ENCODE assay signal across 1 cellular context in the genomic region with DNA sequence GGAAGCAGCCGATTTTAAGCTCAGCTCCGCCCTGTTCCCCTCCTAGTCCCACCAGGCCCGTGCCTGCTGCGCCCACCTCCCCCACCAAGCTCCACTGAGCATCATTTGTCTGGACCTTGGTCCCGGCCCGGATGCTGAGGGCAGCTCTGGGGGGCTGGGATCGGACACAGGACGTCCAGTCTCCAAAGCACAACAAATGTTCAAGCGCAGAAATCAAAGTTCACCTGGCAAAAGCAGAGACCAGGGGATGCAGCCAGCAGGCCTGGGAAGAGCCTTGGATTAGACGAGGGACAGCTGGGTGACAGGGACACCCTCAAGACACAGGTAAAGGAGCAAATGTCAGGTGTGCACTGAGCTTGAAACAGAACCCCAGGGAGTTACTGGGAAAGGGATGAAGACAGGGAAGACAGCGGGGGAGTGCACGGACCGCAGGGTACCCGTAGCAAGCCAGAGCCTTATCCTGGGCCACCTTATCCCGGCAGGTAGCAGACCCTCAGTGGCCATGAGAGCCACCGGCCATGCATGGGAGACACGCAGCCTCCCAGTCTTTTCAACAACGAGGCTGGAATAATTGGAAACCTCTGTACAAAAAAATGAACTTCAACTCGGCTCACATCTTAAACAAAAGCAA.
TF ChIP-seq lines count a peak whose summit lies in the region.

No MANE protein-coding gene starts in this region.

TF ChIP-seq in HepG2, 621 proteins besides CTCF, POLR2A, EP300 and RAD21 (continued from another document):
- TF ChIP-seq, protein P1, sequence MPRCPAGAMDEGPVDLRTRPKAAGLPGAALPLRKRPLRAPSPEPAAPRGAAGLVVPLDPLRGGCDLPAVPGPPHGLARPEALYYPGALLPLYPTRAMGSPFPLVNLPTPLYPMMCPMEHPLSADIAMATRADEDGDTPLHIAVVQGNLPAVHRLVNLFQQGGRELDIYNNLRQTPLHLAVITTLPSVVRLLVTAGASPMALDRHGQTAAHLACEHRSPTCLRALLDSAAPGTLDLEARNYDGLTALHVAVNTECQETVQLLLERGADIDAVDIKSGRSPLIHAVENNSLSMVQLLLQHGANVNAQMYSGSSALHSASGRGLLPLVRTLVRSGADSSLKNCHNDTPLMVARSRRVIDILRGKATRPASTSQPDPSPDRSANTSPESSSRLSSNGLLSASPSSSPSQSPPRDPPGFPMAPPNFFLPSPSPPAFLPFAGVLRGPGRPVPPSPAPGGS (CRISPR knock-in tag; IDR thresholded peaks at IDR 0.05) = peak; percentile 67
- TF ChIP-seq GABPB1 (CRISPR knock-in tag; IDR thresholded peaks at IDR 0.05) = peak; percentile 61
- no peak for TF ChIP-seq MAZ (IDR thresholded peaks at IDR 0.05; ENCODE audit: borderline replicate concordance, low read depth, low read length)
- TF ChIP-seq MAZ (CRISPR knock-in tag; IDR thresholded peaks at IDR 0.05; ENCODE audit: low read depth) = peak; percentile 69; the same call in 1 of the 2 replicates
- TF ChIP-seq IKZF1 (IDR thresholded peaks at IDR 0.05) = no peak
- TF ChIP-seq, protein P2, sequence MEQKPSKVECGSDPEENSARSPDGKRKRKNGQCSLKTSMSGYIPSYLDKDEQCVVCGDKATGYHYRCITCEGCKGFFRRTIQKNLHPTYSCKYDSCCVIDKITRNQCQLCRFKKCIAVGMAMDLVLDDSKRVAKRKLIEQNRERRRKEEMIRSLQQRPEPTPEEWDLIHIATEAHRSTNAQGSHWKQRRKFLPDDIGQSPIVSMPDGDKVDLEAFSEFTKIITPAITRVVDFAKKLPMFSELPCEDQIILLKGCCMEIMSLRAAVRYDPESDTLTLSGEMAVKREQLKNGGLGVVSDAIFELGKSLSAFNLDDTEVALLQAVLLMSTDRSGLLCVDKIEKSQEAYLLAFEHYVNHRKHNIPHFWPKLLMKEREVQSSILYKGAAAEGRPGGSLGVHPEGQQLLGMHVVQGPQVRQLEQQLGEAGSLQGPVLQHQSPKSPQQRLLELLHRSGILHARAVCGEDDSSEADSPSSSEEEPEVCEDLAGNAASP (CRISPR knock-in tag; IDR thresholded peaks at IDR 0.05; ENCODE audit: borderline replicate concordance) = peak; percentile 71; the same call in 1 of the 2 replicates
- TF ChIP-seq, protein P3, sequence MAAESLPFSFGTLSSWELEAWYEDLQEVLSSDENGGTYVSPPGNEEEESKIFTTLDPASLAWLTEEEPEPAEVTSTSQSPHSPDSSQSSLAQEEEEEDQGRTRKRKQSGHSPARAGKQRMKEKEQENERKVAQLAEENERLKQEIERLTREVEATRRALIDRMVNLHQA (CRISPR knock-in tag; IDR thresholded peaks at IDR 0.05) = no peak
- no peak for TF ChIP-seq SOX6 (IDR thresholded peaks at IDR 0.05)
- peak; percentile 79 for TF ChIP-seq SOX6 (CRISPR knock-in tag; IDR thresholded peaks at IDR 0.05)
- TF ChIP-seq MAFF (IDR thresholded peaks at IDR 0.05; ENCODE audit: low read depth, low read length) = no peak
- TF ChIP-seq, protein P4, sequence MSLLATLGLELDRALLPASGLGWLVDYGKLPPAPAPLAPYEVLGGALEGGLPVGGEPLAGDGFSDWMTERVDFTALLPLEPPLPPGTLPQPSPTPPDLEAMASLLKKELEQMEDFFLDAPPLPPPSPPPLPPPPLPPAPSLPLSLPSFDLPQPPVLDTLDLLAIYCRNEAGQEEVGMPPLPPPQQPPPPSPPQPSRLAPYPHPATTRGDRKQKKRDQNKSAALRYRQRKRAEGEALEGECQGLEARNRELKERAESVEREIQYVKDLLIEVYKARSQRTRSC (CRISPR knock-in tag; IDR thresholded peaks at IDR 0.05; ENCODE audit: low read depth) = no peak
- TF ChIP-seq, protein P5, sequence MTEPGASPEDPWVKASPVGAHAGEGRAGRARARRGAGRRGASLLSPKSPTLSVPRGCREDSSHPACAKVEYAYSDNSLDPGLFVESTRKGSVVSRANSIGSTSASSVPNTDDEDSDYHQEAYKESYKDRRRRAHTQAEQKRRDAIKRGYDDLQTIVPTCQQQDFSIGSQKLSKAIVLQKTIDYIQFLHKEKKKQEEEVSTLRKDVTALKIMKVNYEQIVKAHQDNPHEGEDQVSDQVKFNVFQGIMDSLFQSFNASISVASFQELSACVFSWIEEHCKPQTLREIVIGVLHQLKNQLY (CRISPR knock-in tag; IDR thresholded peaks at IDR 0.05) = peak; percentile 80
- no peak for TF ChIP-seq ONECUT2 (CRISPR knock-in tag; IDR thresholded peaks at IDR 0.05)
- no peak for TF ChIP-seq NFKB2 (CRISPR knock-in tag; IDR thresholded peaks at IDR 0.05; ENCODE audit: borderline replicate concordance)
- peak; percentile 78; the same call in 1 of the 2 replicates for TF ChIP-seq ZSCAN25 (CRISPR knock-in tag; IDR thresholded peaks at IDR 0.05)
- TF ChIP-seq ZNF776 (CRISPR knock-in tag; IDR thresholded peaks at IDR 0.05) = 0 out of 2 replicates have a peak, but pooled peaks have one; percentile 18
- TF ChIP-seq ZMYM2 (CRISPR knock-in tag; IDR thresholded peaks at IDR 0.05) = 0 out of 2 replicates have a peak, but pooled peaks have one; percentile 23
- TF ChIP-seq TSC22D2 (CRISPR knock-in tag; IDR thresholded peaks at IDR 0.05; ENCODE audit: borderline replicate concordance) = no peak
- TF ChIP-seq ELF3 (CRISPR knock-in tag; IDR thresholded peaks at IDR 0.05) = peak; percentile 80
- TF ChIP-seq ZNF775 (CRISPR knock-in tag; IDR thresholded peaks at IDR 0.05; ENCODE audit: borderline replicate concordance) = no peak
- TF ChIP-seq ZNF577 (CRISPR knock-in tag; IDR thresholded peaks at IDR 0.05; ENCODE audit: borderline replicate concordance, low read depth) = no peak
- TF ChIP-seq LCORL (IDR thresholded peaks at IDR 0.05) = peak; percentile 26; the same call in 1 of the 2 replicates
- peak; percentile 100 for TF ChIP-seq LCORL (CRISPR knock-in tag; IDR thresholded peaks at IDR 0.05)
- TF ChIP-seq FOXM1 (CRISPR knock-in tag; IDR thresholded peaks at IDR 0.05) = no peak
- TF ChIP-seq ZFP82 (CRISPR knock-in tag; IDR thresholded peaks at IDR 0.05; ENCODE audit: borderline replicate concordance) = no peak
- TF ChIP-seq, protein P6, sequence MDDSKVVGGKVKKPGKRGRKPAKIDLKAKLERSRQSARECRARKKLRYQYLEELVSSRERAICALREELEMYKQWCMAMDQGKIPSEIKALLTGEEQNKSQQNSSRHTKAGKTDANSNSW (CRISPR knock-in tag; IDR thresholded peaks at IDR 0.05; ENCODE audit: borderline replicate concordance) = no peak
- TF ChIP-seq ZNF431 (CRISPR knock-in tag; IDR thresholded peaks at IDR 0.05; ENCODE audit: borderline replicate concordance, low read depth) = no peak
- TF ChIP-seq HDAC2 (CRISPR knock-in tag; IDR thresholded peaks at IDR 0.05) = peak; percentile 98
- TF ChIP-seq, protein P7, sequence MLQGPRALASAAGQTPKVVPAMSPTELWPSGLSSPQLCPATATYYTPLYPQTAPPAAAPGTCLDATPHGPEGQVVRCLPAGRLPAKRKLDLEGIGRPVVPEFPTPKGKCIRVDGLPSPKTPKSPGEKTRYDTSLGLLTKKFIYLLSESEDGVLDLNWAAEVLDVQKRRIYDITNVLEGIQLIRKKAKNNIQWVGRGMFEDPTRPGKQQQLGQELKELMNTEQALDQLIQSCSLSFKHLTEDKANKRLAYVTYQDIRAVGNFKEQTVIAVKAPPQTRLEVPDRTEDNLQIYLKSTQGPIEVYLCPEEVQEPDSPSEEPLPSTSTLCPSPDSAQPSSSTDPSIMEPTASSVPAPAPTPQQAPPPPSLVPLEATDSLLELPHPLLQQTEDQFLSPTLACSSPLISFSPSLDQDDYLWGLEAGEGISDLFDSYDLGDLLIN (CRISPR knock-in tag; IDR thresholded peaks at IDR 0.05; ENCODE audit: borderline replicate concordance) = no peak
- TF ChIP-seq ETV5 (CRISPR knock-in tag; IDR thresholded peaks at IDR 0.05; ENCODE audit: borderline replicate concordance) = peak; percentile 98
- TF ChIP-seq, protein P8, sequence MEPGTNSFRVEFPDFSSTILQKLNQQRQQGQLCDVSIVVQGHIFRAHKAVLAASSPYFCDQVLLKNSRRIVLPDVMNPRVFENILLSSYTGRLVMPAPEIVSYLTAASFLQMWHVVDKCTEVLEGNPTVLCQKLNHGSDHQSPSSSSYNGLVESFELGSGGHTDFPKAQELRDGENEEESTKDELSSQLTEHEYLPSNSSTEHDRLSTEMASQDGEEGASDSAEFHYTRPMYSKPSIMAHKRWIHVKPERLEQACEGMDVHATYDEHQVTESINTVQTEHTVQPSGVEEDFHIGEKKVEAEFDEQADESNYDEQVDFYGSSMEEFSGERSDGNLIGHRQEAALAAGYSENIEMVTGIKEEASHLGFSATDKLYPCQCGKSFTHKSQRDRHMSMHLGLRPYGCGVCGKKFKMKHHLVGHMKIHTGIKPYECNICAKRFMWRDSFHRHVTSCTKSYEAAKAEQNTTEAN (CRISPR knock-in tag; conservative IDR thresholded peaks at IDR 0.05) = no peak; the same call in 1 of the 2 replicates
- TF ChIP-seq ZNF441 (CRISPR knock-in tag; IDR thresholded peaks at IDR 0.05; ENCODE audit: borderline replicate concordance) = peak; percentile 95
- TF ChIP-seq ZNF354B (CRISPR knock-in tag; IDR thresholded peaks at IDR 0.05) = no peak
- TF ChIP-seq SALL1 (CRISPR knock-in tag; IDR thresholded peaks at IDR 0.05) = peak; percentile 95
- no peak for TF ChIP-seq NFE2L1 (CRISPR knock-in tag; IDR thresholded peaks at IDR 0.05; ENCODE audit: borderline replicate concordance)
- peak; percentile 90 for TF ChIP-seq FOXO1 (CRISPR knock-in tag; IDR thresholded peaks at IDR 0.05)
- no peak for TF ChIP-seq ZNF333 (CRISPR knock-in tag; IDR thresholded peaks at IDR 0.05; ENCODE audit: borderline replicate concordance)
- no peak for TF ChIP-seq RAD51 (IDR thresholded peaks at IDR 0.05; ENCODE audit: borderline replicate concordance)
- TF ChIP-seq JDP2 (CRISPR knock-in tag; IDR thresholded peaks at IDR 0.05; ENCODE audit: borderline replicate concordance) = no peak
- peak; percentile 88 for TF ChIP-seq PITX1 (CRISPR knock-in tag; IDR thresholded peaks at IDR 0.05)
- 0 out of 2 replicates have a peak, but pooled peaks have one; percentile 48 for TF ChIP-seq ZNF230 (CRISPR knock-in tag; IDR thresholded peaks at IDR 0.05)
- TF ChIP-seq FOXJ3 (CRISPR knock-in tag; IDR thresholded peaks at IDR 0.05; ENCODE audit: borderline replicate concordance) = peak; percentile 59; the same call in 1 of the 2 replicates
- TF ChIP-seq KMT2A (CRISPR knock-in tag; IDR thresholded peaks at IDR 0.05) = no peak; the same call in 1 of the 2 replicates
- TF ChIP-seq ZNF432 (CRISPR knock-in tag; IDR thresholded peaks at IDR 0.05; ENCODE audit: borderline replicate concordance) = no peak
- TF ChIP-seq CREM (IDR thresholded peaks at IDR 0.05) = peak; percentile 65; the same call in 1 of the 2 replicates
- no peak for TF ChIP-seq CREM (CRISPR knock-in tag; IDR thresholded peaks at IDR 0.05)
- no peak for TF ChIP-seq CC2D1A (CRISPR knock-in tag; IDR thresholded peaks at IDR 0.05)
- peak; percentile 44; the same call in 1 of the 2 replicates for TF ChIP-seq DR1 (CRISPR knock-in tag; IDR thresholded peaks at IDR 0.05)
- TF ChIP-seq, protein P9, sequence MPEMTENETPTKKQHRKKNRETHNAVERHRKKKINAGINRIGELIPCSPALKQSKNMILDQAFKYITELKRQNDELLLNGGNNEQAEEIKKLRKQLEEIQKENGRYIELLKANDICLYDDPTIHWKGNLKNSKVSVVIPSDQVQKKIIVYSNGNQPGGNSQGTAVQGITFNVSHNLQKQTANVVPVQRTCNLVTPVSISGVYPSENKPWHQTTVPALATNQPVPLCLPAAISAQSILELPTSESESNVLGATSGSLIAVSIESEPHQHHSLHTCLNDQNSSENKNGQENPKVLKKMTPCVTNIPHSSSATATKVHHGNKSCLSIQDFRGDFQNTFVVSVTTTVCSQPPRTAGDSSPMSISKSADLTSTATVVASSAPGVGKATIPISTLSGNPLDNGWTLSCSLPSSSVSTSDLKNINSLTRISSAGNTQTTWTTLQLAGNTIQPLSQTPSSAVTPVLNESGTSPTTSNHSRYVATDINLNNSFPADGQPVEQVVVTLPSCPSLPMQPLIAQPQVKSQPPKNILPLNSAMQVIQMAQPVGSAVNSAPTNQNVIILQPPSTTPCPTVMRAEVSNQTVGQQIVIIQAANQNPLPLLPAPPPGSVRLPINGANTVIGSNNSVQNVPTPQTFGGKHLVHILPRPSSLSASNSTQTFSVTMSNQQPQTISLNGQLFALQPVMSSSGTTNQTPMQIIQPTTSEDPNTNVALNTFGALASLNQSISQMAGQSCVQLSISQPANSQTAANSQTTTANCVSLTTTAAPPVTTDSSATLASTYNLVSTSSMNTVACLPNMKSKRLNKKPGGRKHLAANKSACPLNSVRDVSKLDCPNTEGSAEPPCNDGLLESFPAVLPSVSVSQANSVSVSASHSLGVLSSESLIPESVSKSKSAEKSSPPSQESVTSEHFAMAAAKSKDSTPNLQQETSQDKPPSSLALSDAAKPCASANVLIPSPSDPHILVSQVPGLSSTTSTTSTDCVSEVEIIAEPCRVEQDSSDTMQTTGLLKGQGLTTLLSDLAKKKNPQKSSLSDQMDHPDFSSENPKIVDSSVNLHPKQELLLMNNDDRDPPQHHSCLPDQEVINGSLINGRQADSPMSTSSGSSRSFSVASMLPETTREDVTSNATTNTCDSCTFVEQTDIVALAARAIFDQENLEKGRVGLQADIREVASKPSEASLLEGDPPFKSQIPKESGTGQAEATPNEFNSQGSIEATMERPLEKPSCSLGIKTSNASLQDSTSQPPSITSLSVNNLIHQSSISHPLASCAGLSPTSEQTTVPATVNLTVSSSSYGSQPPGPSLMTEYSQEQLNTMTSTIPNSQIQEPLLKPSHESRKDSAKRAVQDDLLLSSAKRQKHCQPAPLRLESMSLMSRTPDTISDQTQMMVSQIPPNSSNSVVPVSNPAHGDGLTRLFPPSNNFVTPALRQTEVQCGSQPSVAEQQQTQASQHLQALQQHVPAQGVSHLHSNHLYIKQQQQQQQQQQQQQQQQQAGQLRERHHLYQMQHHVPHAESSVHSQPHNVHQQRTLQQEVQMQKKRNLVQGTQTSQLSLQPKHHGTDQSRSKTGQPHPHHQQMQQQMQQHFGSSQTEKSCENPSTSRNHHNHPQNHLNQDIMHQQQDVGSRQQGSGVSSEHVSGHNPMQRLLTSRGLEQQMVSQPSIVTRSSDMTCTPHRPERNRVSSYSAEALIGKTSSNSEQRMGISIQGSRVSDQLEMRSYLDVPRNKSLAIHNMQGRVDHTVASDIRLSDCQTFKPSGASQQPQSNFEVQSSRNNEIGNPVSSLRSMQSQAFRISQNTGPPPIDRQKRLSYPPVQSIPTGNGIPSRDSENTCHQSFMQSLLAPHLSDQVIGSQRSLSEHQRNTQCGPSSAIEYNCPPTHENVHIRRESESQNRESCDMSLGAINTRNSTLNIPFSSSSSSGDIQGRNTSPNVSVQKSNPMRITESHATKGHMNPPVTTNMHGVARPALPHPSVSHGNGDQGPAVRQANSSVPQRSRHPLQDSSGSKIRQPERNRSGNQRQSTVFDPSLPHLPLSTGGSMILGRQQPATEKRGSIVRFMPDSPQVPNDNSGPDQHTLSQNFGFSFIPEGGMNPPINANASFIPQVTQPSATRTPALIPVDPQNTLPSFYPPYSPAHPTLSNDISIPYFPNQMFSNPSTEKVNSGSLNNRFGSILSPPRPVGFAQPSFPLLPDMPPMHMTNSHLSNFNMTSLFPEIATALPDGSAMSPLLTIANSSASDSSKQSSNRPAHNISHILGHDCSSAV (CRISPR knock-in tag; IDR thresholded peaks at IDR 0.05; ENCODE audit: borderline replicate concordance) = no peak
- TF ChIP-seq ZNF564 (CRISPR knock-in tag; IDR thresholded peaks at IDR 0.05) = no peak
- TF ChIP-seq, protein P10, sequence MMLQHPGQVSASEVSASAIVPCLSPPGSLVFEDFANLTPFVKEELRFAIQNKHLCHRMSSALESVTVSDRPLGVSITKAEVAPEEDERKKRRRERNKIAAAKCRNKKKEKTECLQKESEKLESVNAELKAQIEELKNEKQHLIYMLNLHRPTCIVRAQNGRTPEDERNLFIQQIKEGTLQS (CRISPR knock-in tag; IDR thresholded peaks at IDR 0.05) = no peak
